Comparison of ENCODE assay signal across 1 cellular context in the genomic region with DNA sequence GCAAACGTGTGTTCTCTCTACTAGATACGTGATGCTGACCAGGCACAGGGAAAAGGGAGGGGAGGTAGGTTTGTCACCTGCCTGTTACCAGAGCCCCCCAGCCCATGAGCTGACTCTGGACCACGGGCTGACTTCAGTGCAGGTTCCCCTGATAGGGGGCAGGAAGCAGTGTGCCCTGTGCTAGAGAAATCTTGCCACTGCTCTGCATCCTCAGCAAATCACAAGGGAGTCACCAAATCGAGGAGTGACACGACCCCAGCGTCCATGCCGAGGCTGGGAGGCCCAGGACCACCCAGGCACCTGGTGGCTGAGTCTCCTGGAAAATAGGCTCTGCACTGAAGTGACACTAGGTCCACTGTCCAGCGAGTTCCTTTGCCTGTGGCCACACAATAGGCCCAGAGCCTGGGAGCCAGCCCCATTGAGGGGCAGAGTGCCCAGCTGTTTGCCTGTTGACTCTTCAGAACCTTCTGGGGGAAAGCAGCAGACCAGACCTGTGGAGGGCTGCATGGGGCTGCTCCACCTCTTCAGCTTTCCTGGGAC.
TF ChIP-seq lines count a peak whose summit lies in the region.

No MANE protein-coding gene starts in this region.

TF ChIP-seq in WTC11, 78 proteins besides CTCF, POLR2A, EP300 and RAD21 (continued from another document):
- TF ChIP-seq ERG (CRISPR knock-in tag; IDR thresholded peaks at IDR 0.05): no peak
- no peak for TF ChIP-seq MXD4 (CRISPR knock-in tag; IDR thresholded peaks at IDR 0.05; ENCODE audit: borderline replicate concordance)
- TF ChIP-seq, protein P1, sequence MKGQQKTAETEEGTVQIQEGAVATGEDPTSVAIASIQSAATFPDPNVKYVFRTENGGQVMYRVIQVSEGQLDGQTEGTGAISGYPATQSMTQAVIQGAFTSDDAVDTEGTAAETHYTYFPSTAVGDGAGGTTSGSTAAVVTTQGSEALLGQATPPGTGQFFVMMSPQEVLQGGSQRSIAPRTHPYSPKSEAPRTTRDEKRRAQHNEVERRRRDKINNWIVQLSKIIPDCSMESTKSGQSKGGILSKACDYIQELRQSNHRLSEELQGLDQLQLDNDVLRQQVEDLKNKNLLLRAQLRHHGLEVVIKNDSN (CRISPR knock-in tag; IDR thresholded peaks at IDR 0.05): no peak
- TF ChIP-seq NFATC4 (CRISPR knock-in tag; IDR thresholded peaks at IDR 0.05): no peak
- TF ChIP-seq ZBTB43 (CRISPR knock-in tag; IDR thresholded peaks at IDR 0.05): no peak
- TF ChIP-seq, protein P2, sequence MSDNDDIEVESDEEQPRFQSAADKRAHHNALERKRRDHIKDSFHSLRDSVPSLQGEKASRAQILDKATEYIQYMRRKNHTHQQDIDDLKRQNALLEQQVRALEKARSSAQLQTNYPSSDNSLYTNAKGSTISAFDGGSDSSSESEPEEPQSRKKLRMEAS (CRISPR knock-in tag; IDR thresholded peaks at IDR 0.05): no peak
- TF ChIP-seq SMAD4 (CRISPR knock-in tag; IDR thresholded peaks at IDR 0.05): no peak
- TF ChIP-seq, protein P3, sequence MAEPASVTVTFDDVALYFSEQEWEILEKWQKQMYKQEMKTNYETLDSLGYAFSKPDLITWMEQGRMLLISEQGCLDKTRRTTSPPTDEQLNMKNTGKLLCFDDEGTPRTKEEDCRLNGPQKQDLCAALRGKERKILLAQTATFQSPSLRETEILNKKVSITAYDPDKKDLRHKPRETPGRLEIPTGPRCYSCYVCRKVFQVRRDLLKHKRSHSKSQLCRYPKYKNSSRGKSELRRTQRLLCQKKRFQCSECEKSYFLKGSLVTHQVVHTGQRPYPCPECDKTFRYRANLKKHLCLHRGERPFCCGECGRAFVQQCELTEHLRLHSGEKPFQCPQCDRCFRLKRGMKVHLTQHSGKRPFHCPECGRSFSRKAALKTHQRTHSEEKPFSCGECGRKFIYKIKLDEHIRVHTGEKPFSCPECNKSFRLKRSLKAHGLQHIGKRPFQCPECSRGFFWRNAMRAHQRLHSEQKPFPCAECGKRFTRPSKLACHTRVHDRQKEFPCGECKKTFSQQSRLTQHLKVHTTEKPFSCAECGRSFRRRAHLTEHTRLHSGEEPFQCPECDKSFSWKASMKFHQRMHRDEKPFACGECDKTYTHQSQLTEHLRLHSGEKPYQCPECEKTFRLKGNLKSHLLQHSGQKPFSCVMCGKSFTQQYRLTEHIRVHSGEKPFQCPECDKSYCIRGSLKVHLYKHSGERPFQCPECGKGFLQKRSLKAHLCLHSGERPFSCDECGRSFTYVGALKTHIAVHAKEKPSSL (CRISPR knock-in tag; conservative IDR thresholded peaks at IDR 0.05): no peak
